Comparison of ENCODE assay signal across 9 cellular contexts in the genomic region with DNA sequence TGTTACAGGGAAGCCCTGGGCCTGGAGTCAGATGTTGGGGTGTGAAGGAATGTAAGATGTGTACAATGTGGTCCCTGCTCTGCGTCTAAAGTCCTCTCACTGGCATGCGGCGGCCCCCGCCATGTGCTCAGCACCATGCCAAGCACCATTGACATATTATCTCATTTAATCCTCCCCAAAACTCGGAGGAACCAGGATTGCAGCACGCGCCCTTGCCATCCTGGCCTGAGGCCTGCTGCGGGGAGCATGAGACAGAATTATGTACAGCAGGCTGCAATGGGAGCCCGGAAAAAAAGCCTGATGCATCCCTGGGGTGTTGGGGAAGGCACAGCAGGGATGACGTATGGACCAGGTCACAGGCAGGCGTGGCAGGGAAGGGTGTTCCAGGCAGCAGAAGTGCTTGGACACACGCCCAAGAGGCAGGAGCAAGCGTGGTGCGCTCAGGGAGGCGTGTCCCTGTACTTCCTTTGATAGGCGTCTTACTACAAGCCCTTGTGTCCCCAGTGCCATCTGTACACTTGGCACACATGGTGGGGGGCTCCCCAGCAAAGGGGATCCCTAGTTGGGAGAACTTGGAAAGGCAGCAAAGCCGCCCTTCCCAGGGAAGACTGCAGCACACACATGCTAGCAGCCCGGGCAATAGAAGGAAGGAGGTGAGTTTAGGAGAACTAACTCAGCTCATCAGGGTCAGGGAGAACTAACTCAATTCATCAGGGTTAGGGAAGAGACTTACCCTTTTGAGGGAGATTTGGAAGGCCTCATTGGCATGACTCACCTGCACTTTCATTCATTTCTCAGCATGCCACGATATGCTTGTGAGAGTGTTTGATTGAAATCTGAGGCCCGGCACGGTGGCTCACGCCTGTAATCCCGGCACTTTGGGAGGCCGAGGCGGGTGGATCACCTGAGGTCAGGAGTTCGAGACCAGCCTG. TPM values are rescaled to one million over a fixed set of nuclear protein-coding genes. Genes with fewer than 3 reads are reported as not detected.
DNase-seq lines count a peak whose midpoint lies in the region; FAIRE-seq and TF ChIP-seq lines count a peak whose summit lies in the region.
"Had no signal": no experiment of that assay in that cellular context is flagged by ENCODE, and none has a peak within 500 bp of the region (broad histone marks: within the 10 kb centered on the region; RNA-seq: fewer than 3 reads in every experiment).

No MANE protein-coding gene starts in this region.

- intact Hi-C loops in transverse colon (cut with DNase I; ENCODE audit: low total_unique reads): no loop called here

- no peaks in the 10 kb centered on the region for H3K36me3 Mint-ChIP-seq in astrocyte (ENCODE audit: low read depth, unreplicated experiment)
- no peaks in the 10 kb centered on the region for H3K36me3 Mint-ChIP-seq in H9 (ENCODE audit: insufficient read depth in 1 of 3, low read depth in 3 of 3)

- H3K4me1 Mint-ChIP-seq in astrocyte (ENCODE audit: low read depth, unreplicated experiment) (peaks cover 16% of the 10 kb centered on the region), H9 (peaks cover 18 to 22% of the 10 kb centered on the region in 2 experiments)

- H3K27me3 ChIP-seq in astrocyte (ENCODE audit: insufficient read depth, low read length) (no peaks in the 10 kb centered on the region), transverse colon (no peaks in the 10 kb centered on the region), H9 (ENCODE audit: insufficient read depth, low read length) (no peaks in the 10 kb centered on the region)

- no peak overlapping the region for H4K91ac ChIP-seq in H9 (ENCODE audit: insufficient read length, low read depth, low read length)

- DNase-seq in HUDEP-2 (lab: John Stamatoyannopoulos, UW; ENCODE audit: unreplicated experiment in 76 of 76) (peak in 74 of 76 experiments; percentile 43 to 97 (median 89)), astrocyte (ENCODE audit: low read depth) (peak; percentile 47), iris pigment epithelial cell (ENCODE audit: low read depth) (peak; percentile 62), transverse colon (peak; percentile 91), kidney glomerular epithelial cell (lab: John Stamatoyannopoulos, UW) (no peak), NCI-H1694 treated with DMSO at 0.1 percent for 48 hours (lab: John Stamatoyannopoulos, UW) (no peak), H9 (no peak)
- DNase-seq: NCI-H1417; stimulated activated CD4-positive, alpha-beta T cell treated with anti-CD3 and anti-CD28 coated beads, Interleukin-2, amount 100 ng/mL, for 48 hours had no signal

- H3K9me3 ChIP-seq in astrocyte (ENCODE audit: insufficient read depth, low read depth, low read length) (no peaks in the 10 kb centered on the region), transverse colon (no peaks in the 10 kb centered on the region), H9 (ENCODE audit: control insufficient read depth, low read depth, low read length) (no peaks in the 10 kb centered on the region)

- FAIRE-seq in astrocyte (lab: Jason Lieb, UNC): no peak

- peaks cover 19% of the 10 kb centered on the region for H3K4me1 ChIP-seq in astrocyte (ENCODE audit: insufficient read depth, low read length)
- peaks cover 7 to 45% (median 26%) of the 10 kb centered on the region in 4 donors for H3K4me1 ChIP-seq in transverse colon
- H3K4me1 ChIP-seq in H9 (ENCODE audit: insufficient read depth, low read length): no peaks in the 10 kb centered on the region

- no peak overlapping the region for H3K18ac ChIP-seq in H9 (ENCODE audit: insufficient read length, low read depth, low read length)

- H3K79me1 ChIP-seq in H9 (ENCODE audit: insufficient read depth, low read depth, low read length, poor library complexity, severe bottlenecking): no peaks in the 10 kb centered on the region

- H3K4me3 ChIP-seq in astrocyte (ENCODE audit: insufficient read depth, low read depth, low read length) (no peak overlapping the region), transverse colon (no peak overlapping the region)

- TF ChIP-seq EP300 in transverse colon (IDR thresholded peaks at IDR 0.05; ENCODE audit: low read depth): no peak

- no peak overlapping the region for H3K27ac ChIP-seq in astrocyte (ENCODE audit: low read depth, low read length)
- H3K27ac ChIP-seq in transverse colon: peak overlapping the region; percentile 42 to 77 (median 52)
- no peak overlapping the region for H3K27ac ChIP-seq in H9 (ENCODE audit: insufficient read length, low read depth, low read length)

- H3K23me2 ChIP-seq in H9 (ENCODE audit: insufficient read length, low read depth, low read length, poor library complexity, severe bottlenecking): peaks cover 3% of the 10 kb centered on the region

- H3K9ac ChIP-seq in astrocyte (ENCODE audit: low read length) (no peak overlapping the region), H9 (ENCODE audit: extremely low read depth, insufficient read length, low read length) (no peak overlapping the region)

- no peak overlapping the region for H3T11ph ChIP-seq in H9 (ENCODE audit: low read length)

- H2BK12ac ChIP-seq in H9 (ENCODE audit: insufficient read length, low read depth, low read length): no peak overlapping the region

- in situ Hi-C loops in transverse colon (cut with MboI; ENCODE audit: low pct_ligation_motif_present in 1 of 4, low pct_unique_long_range_greater_than_20kb in 1 of 4, low sequenced_read_pairs in 3 of 4): no loop called here

- no peak overlapping the region for H3K23ac ChIP-seq in H9 (ENCODE audit: insufficient read length, low read depth, low read length)

- no peak overlapping the region for H2BK120ac ChIP-seq in H9 (ENCODE audit: low read depth, low read length, poor library complexity, severe bottlenecking)

- H2AK5ac ChIP-seq in H9 (ENCODE audit: insufficient read length, low read length): no peak overlapping the region

- TF ChIP-seq CTCF in astrocyte (IDR thresholded peaks at IDR 0.05; ENCODE audit: insufficient read depth, low read depth, low read length): no peak
- TF ChIP-seq CTCF in transverse colon (IDR thresholded peaks at IDR 0.05): no peak
- no peak for TF ChIP-seq CTCF in H9 (conservative IDR thresholded peaks at IDR 0.05)

- no peaks in the 10 kb centered on the region for H3K9me3 Mint-ChIP-seq in astrocyte (ENCODE audit: unreplicated experiment)
- no peaks in the 10 kb centered on the region for H3K9me3 Mint-ChIP-seq in H9

- H3K79me2 ChIP-seq in astrocyte (ENCODE audit: insufficient read depth, low read length) (peaks cover 17% of the 10 kb centered on the region), H9 (ENCODE audit: insufficient read depth, low read length) (no peaks in the 10 kb centered on the region)

- peak overlapping the region; percentile 10 for H3K27ac Mint-ChIP-seq in astrocyte (ENCODE audit: unreplicated experiment)
- H3K27ac Mint-ChIP-seq in H9: no peak overlapping the region

- H3K36me3 ChIP-seq in astrocyte (ENCODE audit: insufficient read depth, low read length) (no peaks in the 10 kb centered on the region), transverse colon (no peaks in the 10 kb centered on the region)

- H2BK15ac ChIP-seq in H9 (ENCODE audit: low read depth, low read length): no peak overlapping the region

- no peak overlapping the region for H3K56ac ChIP-seq in H9 (ENCODE audit: insufficient read length, low read depth, low read length)

- H4K20me1 ChIP-seq in astrocyte (ENCODE audit: insufficient read depth, low read length): peaks cover 39% of the 10 kb centered on the region
- no peaks in the 10 kb centered on the region for H4K20me1 ChIP-seq in H9 (ENCODE audit: control insufficient read depth, insufficient read depth, insufficient read length)

- peak overlapping the region; percentile 25 for H3K4me2 ChIP-seq in astrocyte (ENCODE audit: low read length)
- no peak overlapping the region for H3K4me2 ChIP-seq in H9 (ENCODE audit: insufficient read depth, insufficient read length, low read length)

- H2AFZ ChIP-seq in astrocyte (ENCODE audit: low read depth, low read length): no peak overlapping the region
- no peak overlapping the region for H2AFZ ChIP-seq in H9 (ENCODE audit: low read length)

- no peak overlapping the region for H4K8ac ChIP-seq in H9 (replicated peaks; ENCODE audit: insufficient read length, low read depth, low read length)

- no peak for TF ChIP-seq POLR2A in transverse colon (IDR thresholded peaks at IDR 0.05)

- H3K4me3 Mint-ChIP-seq in astrocyte (ENCODE audit: unreplicated experiment) (no peak overlapping the region), H9 (no peak overlapping the region; a peak in 1 of 5 replicates)

- no peak overlapping the region for H3K4ac ChIP-seq in H9 (ENCODE audit: low read depth, low read length)

- 58 to 80% methylated on average over 2 to 26 of the region's 26 CpGs for WGBS in transverse colon (ENCODE audit: low coverage in 1 of 2), 2 donors
- no CpG with 5 or more reads among the region's 26 CpGs for WGBS in H9 (ENCODE audit: extremely low coverage, insufficient read length, low lambda C conversion rate)

- H3K14ac ChIP-seq in H9 (ENCODE audit: insufficient read depth, low read length): no peak overlapping the region; the same call in 1 of the 2 replicates

- H2BK20ac ChIP-seq in H9 (ENCODE audit: low read depth, low read length, poor library complexity, severe bottlenecking): no peak overlapping the region

- H3K27me3 Mint-ChIP-seq in astrocyte (ENCODE audit: low read depth, unreplicated experiment) (peaks cover 5% of the 10 kb centered on the region), H9 (ENCODE audit: low read depth) (peaks cover 45% of the 10 kb centered on the region)

- H2BK5ac ChIP-seq in H9 (ENCODE audit: insufficient read length, low read length): no peak overlapping the region

- no peak overlapping the region for H4K5ac ChIP-seq in H9 (ENCODE audit: insufficient read length, low read depth, low read length)

RNA-seq across cellular contexts. Expression of gene EVI5L, which starts 3.5 kb away (rescaled TPM):
- total RNA-seq in astrocyte: 22.1 and 25.7 TPM in 2 replicates
- total RNA-seq in transverse colon: 10 to 100 TPM in 3 of 4 donors, 1 to 10 TPM in 1; 8.5 to 65.8 (median 15.0) TPM
- 7.1 and 7.8 TPM in 2 replicates for total RNA-seq in H9 (2021)

RNA-seq across cellular contexts. Expression of gene PRR36, which starts 40.7 kb away (rescaled TPM):
- total RNA-seq in astrocyte: 0.55 and 1.3 TPM in 2 replicates
- total RNA-seq in transverse colon: under 1 TPM in 1 of 4 donors, not detected in 3; 0.16 TPM
- total RNA-seq in H9 (2021): 20.4 and 21.4 TPM in 2 replicates

RNA-seq across cellular contexts. Expression of gene LRRC8E, which starts 54.8 kb away (rescaled TPM):
- total RNA-seq in astrocyte (6.5 and 6.6 TPM in 2 replicates), transverse colon (1 to 10 TPM in 1 of 4 donors, under 1 TPM in 1, not detected in 2; 0.79 to 1.5 TPM), H9 (2021) (4.6 and 4.8 TPM in 2 replicates)

Comparison
In these comparisons a context has a peak if more than half of its experiments do, and no peak if none do; other contexts are left out.
1. DNase-seq: peak in HUDEP-2 (74 of 76), astrocyte (single experiment), iris pigment epithelial cell (single experiment) and transverse colon (single experiment); none in kidney glomerular epithelial cell (single experiment), NCI-H1694 treated with DMSO at 0.1 percent for 48 hours (single experiment) and H9 (single experiment).
2. H3K27ac ChIP-seq: peak in transverse colon (4 of 4); none in astrocyte (single experiment) and H9 (single experiment).